Comparison of ENCODE assay signal across 14 cellular contexts in the genomic region with DNA sequence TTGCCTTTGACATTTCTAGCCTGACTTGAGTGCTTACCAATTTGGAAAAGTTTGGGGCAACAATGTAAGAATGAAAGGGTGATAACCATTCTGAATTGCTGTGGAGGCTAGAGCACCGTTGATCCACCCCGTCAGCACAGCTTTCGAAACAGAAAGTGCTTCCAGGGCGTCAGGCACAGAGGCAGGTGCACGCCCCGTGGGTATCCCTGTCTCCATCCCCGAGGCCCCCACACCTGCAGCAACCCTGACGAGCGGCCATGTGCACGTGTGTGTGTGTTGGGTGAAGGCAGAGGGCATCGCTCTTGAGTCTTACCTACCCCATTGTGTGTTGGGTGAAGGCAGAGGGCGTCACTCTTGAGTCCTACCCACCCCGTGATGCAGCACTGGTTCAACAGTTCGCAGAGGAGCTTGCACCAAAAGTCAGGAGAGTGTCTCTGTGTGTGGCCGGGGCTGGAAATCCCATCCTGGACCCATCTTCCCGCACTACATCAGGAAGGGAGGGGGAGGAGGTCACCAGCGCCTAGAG.
"Had no signal": no experiment of that assay in that cellular context is flagged by ENCODE, and none has a peak within 500 bp of the region (broad histone marks: within the 10 kb centered on the region; RNA-seq: fewer than 3 reads in every experiment).

No MANE protein-coding gene starts in this region.

- H3K27me3 Mint-ChIP-seq: memory B cell had no signal

- H3K4me3 Mint-ChIP-seq: memory B cell, nephron, type B pancreatic cell had no signal

- DNase-seq: effector memory CD4-positive, alpha-beta T cell; gastrocnemius medialis; left ventricle myocardium inferior; lower lobe of right lung; midbrain; small intestine; stimulated activated CD4-positive, alpha-beta T cell treated with anti-CD3 and anti-CD28 coated beads, Interleukin-12 subunit alpha, Interleukin-12 subunit beta, amount 100 ng/mL, for 4 hours; stimulated activated naive CD4-positive, alpha-beta T cell treated with Interleukin-2 at 50 U/mL for 16 hours; uterus had no signal

- H3K27ac Mint-ChIP-seq: memory B cell, nephron had no signal

- H3K4me1 Mint-ChIP-seq: memory B cell had no signal

- H3K4me3 ChIP-seq: esophagus muscularis mucosa, gastrocnemius medialis, left ventricle myocardium inferior, lower lobe of right lung, right atrium auricular region, uterus had no signal

- H3K9me3 ChIP-seq: gastrocnemius medialis, uterus had no signal

- H3K36me3 ChIP-seq: esophagus muscularis mucosa, gastrocnemius medialis, left ventricle myocardium inferior, lower lobe of right lung, right atrium auricular region, uterus had no signal

- H3K9me3 Mint-ChIP-seq: nephron, type B pancreatic cell had no signal

- H3K36me3 Mint-ChIP-seq: type B pancreatic cell had no signal

- ATAC-seq: gastrocnemius medialis, lower lobe of right lung had no signal

- H3K27me3 ChIP-seq: right atrium auricular region, uterus had no signal

- H3K4me1 ChIP-seq: esophagus muscularis mucosa, gastrocnemius medialis, left ventricle myocardium inferior, lower lobe of right lung, right atrium auricular region, uterus had no signal
